ENCODE assay signal across 8 cellular contexts in the genomic region with DNA sequence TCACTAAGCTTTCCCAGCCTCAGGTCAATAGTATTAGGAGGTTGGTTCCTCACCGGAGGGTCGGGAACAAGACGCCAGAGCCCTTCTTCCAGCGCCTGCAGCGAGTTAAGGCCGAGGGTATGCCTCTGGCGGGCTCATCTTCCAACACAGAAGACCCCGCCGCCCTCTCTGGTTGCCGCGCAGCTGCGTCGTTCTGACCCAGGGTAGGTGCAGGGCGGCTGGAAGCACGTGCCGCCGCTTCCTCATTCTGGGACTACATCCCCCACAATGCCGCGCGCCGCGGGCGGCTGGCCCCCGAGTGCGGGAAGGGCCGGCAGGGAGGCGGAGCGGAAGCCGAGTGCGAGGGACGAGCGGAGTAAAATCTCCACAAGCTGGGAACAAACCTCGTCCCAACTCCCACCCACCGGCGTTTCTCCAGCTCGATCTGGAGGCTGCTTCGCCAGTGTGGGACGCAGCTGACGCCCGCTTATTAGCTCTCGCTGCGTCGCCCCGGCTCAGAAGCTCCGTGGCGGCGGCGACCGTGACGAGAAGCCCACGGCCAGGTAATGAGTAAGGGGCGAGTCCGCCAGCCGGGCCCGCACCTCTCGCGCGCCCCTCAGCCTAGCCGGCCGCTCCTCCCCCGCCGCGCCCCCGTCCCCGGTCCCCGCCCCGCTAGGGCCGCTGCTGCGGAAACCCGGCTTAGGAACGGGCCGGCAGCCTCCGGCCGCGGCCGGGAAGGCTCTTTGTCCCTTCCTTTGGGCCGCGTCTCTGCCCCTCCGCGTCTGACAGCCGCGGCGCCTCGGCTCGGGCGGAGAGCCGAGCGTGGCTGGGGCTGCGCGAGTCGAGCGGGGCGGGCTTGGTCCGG. TPM values are rescaled to one million over a fixed set of nuclear protein-coding genes. Genes with fewer than 3 reads are reported as not detected.
DNase-seq lines count a peak whose midpoint lies in the region; ATAC-seq and TF ChIP-seq lines count a peak whose summit lies in the region.

A gene with protein sequence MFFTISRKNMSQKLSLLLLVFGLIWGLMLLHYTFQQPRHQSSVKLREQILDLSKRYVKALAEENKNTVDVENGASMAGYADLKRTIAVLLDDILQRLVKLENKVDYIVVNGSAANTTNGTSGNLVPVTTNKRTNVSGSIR (plus strand): TSS at position 319 of the 844 bp plus-strand sequence. CDS start 13,934 bp downstream, outside the sequence.

- TF ChIP-seq POLR2A in esophagus squamous epithelium (IDR thresholded peaks at IDR 0.05) = peak in 2 of 4 donors; percentile 31 to 61

- peak within 1 kb of the TSS; percentile 64 to 88 (median 72) for H3K4me3 ChIP-seq in esophagus squamous epithelium

- H3K9me3 ChIP-seq in esophagus squamous epithelium = no peaks in the 10 kb centered on the region

- peak within 1 kb of the TSS; percentile 90 to 98 (median 96) for H3K27ac ChIP-seq in esophagus squamous epithelium

- WGBS in esophagus squamous epithelium, 2 donors = 0 to 11% methylated on average over 14 of the region's 94 CpGs

- H3K27me3 ChIP-seq in esophagus squamous epithelium = no peaks in the 10 kb centered on the region

- H3K4me1 ChIP-seq in esophagus squamous epithelium = peaks cover 0 to 40% (median 13%) of the 10 kb centered on the region in 3 donors

- no peaks in the 10 kb centered on the region for H3K36me3 ChIP-seq in esophagus squamous epithelium

- ATAC-seq in GM21528 (IDR thresholded peaks at IDR 0.05; ENCODE audit: low FRiP score, unreplicated experiment) = peak; percentile 88

- peak; percentile 81 for DNase-seq in DMS114 treated with DMSO at 0.1 percent for 48 hours (lab: John Stamatoyannopoulos, UW; ENCODE audit: unreplicated experiment)
- peak; percentile 88 for DNase-seq in HuH-7.5 (ENCODE audit: low spot score)
- peak; percentile 90 for DNase-seq in OCI-M1 (lab: John Stamatoyannopoulos, UW)
- DNase-seq in activated T-cell treated with anti-CD3 and anti-CD28 coated beads, Interleukin-2, amount 50 U/mL, for 48 hours = peak; percentile 89
- DNase-seq in esophagus squamous epithelium (lab: John Stamatoyannopoulos, UW) = peak; percentile 37
- peak; percentile 96 for DNase-seq in myocyte (ENCODE audit: low read depth)
- DNase-seq in stimulated activated CD8-positive, alpha-beta memory T cell treated with anti-CD3 and anti-CD28 coated beads, Interleukin-7, amount 100 ng/mL, for 4 hours (ENCODE audit: low read depth in 2 of 2) = peak; percentile 60 to 80

- intact Hi-C loops in esophagus squamous epithelium (cut with DNase I) = loop anchor here (10.0 kb wide), 1 partner anchor 88 kb away; the partner anchor contains the start of gene FAM221A

- TF ChIP-seq CTCF in esophagus squamous epithelium (IDR thresholded peaks at IDR 0.05) = no peak

RNA-seq across cellular contexts. Expression of the gene that starts here (rescaled TPM):
- total RNA-seq in esophagus squamous epithelium (10 to 100 TPM in 1 of 4 donors, 1 to 10 TPM in 3; 6.3 to 13.7 (median 7.6) TPM), myocyte (18.3 and 21.4 TPM in 2 replicates)
- 4.6 TPM for polyA plus RNA-seq in myocyte (2012)

Comparison
In these comparisons a context has a peak if more than half of its experiments do, and no peak if none do; other contexts are left out.
1. Peak in every context shown above with its lines: DNase-seq, ATAC-seq, H3K4me3 ChIP-seq and H3K27ac ChIP-seq.
2. DNase-seq: peak in every context shown above with its lines; median percentile 96 in myocyte; 90 in OCI-M1; 89 in activated T-cell treated with anti-CD3 and anti-CD28 coated beads, Interleukin-2, amount 50 U/mL, for 48 hours; 88 in HuH-7.5; 81 in DMS114 treated with DMSO at 0.1 percent for 48 hours; 70 in stimulated activated CD8-positive, alpha-beta memory T cell treated with anti-CD3 and anti-CD28 coated beads, Interleukin-7, amount 100 ng/mL, for 4 hours; 37 in esophagus squamous epithelium.